1 cellular context compared by ENCODE assay signal in genomic region chr19:1253514-1254080, GRCh38.
A peak's percentile ranks its signal among the peaks of the same experiment; 100 is the strongest.
TF ChIP-seq lines count a peak whose summit lies in the region.

No MANE protein-coding gene starts in this region.

TF ChIP-seq in HepG2, 621 proteins besides CTCF, POLR2A, EP300 and RAD21 (continued from another document and continues in another):
- TF ChIP-seq ZXDC (CRISPR knock-in tag; IDR thresholded peaks at IDR 0.05) (no peak), CERS6 (CRISPR knock-in tag; IDR thresholded peaks at IDR 0.05) (no peak), HNRNPL (IDR thresholded peaks at IDR 0.05; ENCODE audit: low read depth, low read length) (peak; percentile 86; the same call in 1 of the 2 replicates), NCOA1 (CRISPR knock-in tag; IDR thresholded peaks at IDR 0.05) (peak; percentile 85), ZFP37 (CRISPR knock-in tag; IDR thresholded peaks at IDR 0.05; ENCODE audit: borderline replicate concordance) (no peak), MEF2D (CRISPR knock-in tag; IDR thresholded peaks at IDR 0.05) (peak; percentile 54; the same call in 1 of the 2 replicates), GPBP1L1 (CRISPR knock-in tag; IDR thresholded peaks at IDR 0.05) (no peak), ZNF431 (CRISPR knock-in tag; IDR thresholded peaks at IDR 0.05; ENCODE audit: borderline replicate concordance, low read depth) (no peak), NBN (conservative IDR thresholded peaks at IDR 0.05) (no peak), ZNF207 (IDR thresholded peaks at IDR 0.05; ENCODE audit: borderline replicate concordance) (no peak), ZNF180 (CRISPR knock-in tag; IDR thresholded peaks at IDR 0.05; ENCODE audit: borderline replicate concordance, low read depth) (no peak), CBX1 (IDR thresholded peaks at IDR 0.05; ENCODE audit: low read depth) (no peak), ZNF841 (CRISPR knock-in tag; IDR thresholded peaks at IDR 0.05; ENCODE audit: borderline replicate concordance) (no peak), ZNF460 (CRISPR knock-in tag; IDR thresholded peaks at IDR 0.05; ENCODE audit: borderline replicate concordance) (no peak), RELA (CRISPR knock-in tag; IDR thresholded peaks at IDR 0.05) (no peak), ZNF225 (CRISPR knock-in tag; IDR thresholded peaks at IDR 0.05) (no peak), ZNF234 (CRISPR knock-in tag; conservative IDR thresholded peaks at IDR 0.05) (no peak), KIAA2018 (CRISPR knock-in tag; IDR thresholded peaks at IDR 0.05; ENCODE audit: borderline replicate concordance) (no peak), TFE3 (CRISPR knock-in tag; IDR thresholded peaks at IDR 0.05) (peak; percentile 61), ZNF124 (CRISPR knock-in tag; IDR thresholded peaks at IDR 0.05) (no peak), IKZF1 (IDR thresholded peaks at IDR 0.05) (no peak), ZBTB8A (CRISPR knock-in tag; IDR thresholded peaks at IDR 0.05; ENCODE audit: borderline replicate concordance, low read depth) (no peak), ZNF292 (CRISPR knock-in tag; IDR thresholded peaks at IDR 0.05; ENCODE audit: borderline replicate concordance, low read depth) (no peak), ETS1 (CRISPR knock-in tag; IDR thresholded peaks at IDR 0.05) (no peak), TIGD3 (CRISPR knock-in tag; IDR thresholded peaks at IDR 0.05; ENCODE audit: borderline replicate concordance) (no peak), RBM39 (IDR thresholded peaks at IDR 0.05; ENCODE audit: low read depth, low read length, poor library complexity, severe bottlenecking) (peak; percentile 31), ZNF615 (CRISPR knock-in tag; IDR thresholded peaks at IDR 0.05; ENCODE audit: borderline replicate concordance) (no peak), BCLAF1 (IDR thresholded peaks at IDR 0.05) (no peak), ZNF839 (CRISPR knock-in tag; IDR thresholded peaks at IDR 0.05; ENCODE audit: borderline replicate concordance) (no peak; the same call in 1 of the 2 replicates), ZNF558 (CRISPR knock-in tag; IDR thresholded peaks at IDR 0.05; ENCODE audit: borderline replicate concordance) (no peak), ZNF629 (CRISPR knock-in tag; conservative IDR thresholded peaks at IDR 0.05) (no peak), HNF1B (CRISPR knock-in tag; IDR thresholded peaks at IDR 0.05) (peak; percentile 64), HNF4A (CRISPR knock-in tag; IDR thresholded peaks at IDR 0.05) (peak; percentile 78), THAP7 (CRISPR knock-in tag; IDR thresholded peaks at IDR 0.05) (peak; percentile 57; the same call in 1 of the 2 replicates), SOX6 (IDR thresholded peaks at IDR 0.05) (no peak), SOX6 (CRISPR knock-in tag; IDR thresholded peaks at IDR 0.05) (peak; percentile 73; the same call in 1 of the 2 replicates)
